In the genomic region with DNA sequence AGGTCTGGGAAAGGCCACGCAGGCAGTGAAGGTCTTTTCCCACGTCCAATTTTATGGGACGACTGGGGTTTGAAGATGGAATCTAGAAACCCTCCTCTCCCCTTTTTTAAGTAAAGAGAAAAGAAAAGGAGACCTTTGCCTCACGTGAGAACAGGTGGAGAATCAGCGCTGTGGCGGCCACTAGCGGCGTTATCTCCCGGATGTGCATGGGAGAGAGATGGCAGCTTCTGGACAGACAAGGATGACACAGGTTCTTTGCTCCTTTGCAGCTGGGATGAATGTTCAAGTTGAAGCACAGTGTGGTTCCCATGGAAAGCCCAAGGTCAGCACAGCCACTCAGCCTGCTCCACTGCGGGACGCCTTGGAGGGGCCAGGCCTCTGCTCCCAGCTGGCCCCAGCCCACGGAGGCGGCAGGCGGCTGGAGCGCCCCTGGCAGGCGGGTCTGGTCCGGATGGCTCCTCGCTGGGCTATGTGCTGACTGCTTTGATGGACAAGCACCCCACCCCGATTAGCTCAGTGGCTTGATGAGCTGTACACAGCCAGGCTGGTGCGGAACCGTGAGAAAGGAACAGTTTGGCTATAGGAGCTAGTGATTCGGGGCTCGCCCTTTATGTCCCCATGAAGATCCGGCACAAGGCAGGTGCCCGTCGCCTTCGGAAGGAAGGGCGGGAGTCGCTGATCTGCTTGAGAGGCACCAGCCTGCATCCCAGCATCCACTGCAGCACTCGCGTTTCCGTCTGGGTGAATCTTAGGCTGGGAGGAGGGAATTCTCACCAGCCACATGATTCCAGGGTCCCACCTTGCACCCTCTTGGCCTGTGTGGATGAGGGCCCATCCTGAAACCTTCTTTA, we compare ENCODE assay signal across 25 cellular contexts.
DNase-seq lines count a peak whose midpoint lies in the region; ATAC-seq and TF ChIP-seq lines count a peak whose summit lies in the region.
"Had no signal": no experiment of that assay in that cellular context is flagged by ENCODE, and none has a peak within 500 bp of the region (broad histone marks: within the 10 kb centered on the region; RNA-seq: fewer than 3 reads in every experiment).

No MANE protein-coding gene starts in this region.

- no peaks in the 10 kb centered on the region for H3K36me3 ChIP-seq in KOPT-K1 (ENCODE audit: insufficient read depth, low read length)
- H3K36me3 ChIP-seq: breast epithelium had no signal

- ATAC-seq in HG03439 (IDR thresholded peaks at IDR 0.05; ENCODE audit: unreplicated experiment), result no peak
- ATAC-seq in HG02981 (IDR thresholded peaks at IDR 0.05; ENCODE audit: unreplicated experiment), result no peak
- ATAC-seq: activated T-cell treated with anti-CD3 and anti-CD28 coated beads, Interleukin-2, amount 50 U/mL, for 72 hours; HCT116; left lobe of liver; psoas muscle had no signal

- no peaks in the 10 kb centered on the region for H3K9me3 ChIP-seq in KOPT-K1 (ENCODE audit: insufficient read depth, low read length, poor library complexity, severe bottlenecking)
- H3K9me3 ChIP-seq: adrenal gland, breast epithelium, psoas muscle, tibial artery had no signal

- DNase-seq in NCI-H82 (lab: John Stamatoyannopoulos, UW) (peak; percentile 4), NCI-H82 treated with DMSO at 0.1 percent for 48 hours (lab: John Stamatoyannopoulos, UW; ENCODE audit: unreplicated experiment) (no peak), cerebellar cortex (ENCODE audit: low spot score) (peak; percentile 78), retina (peak; percentile 33), coronary artery (ENCODE audit: low spot score) (no peak)
- DNase-seq: activated CD4-positive, alpha-beta T cell treated with anti-CD3 and anti-CD28 coated beads, Interleukin-2, amount 50 U/mL, for 1 hour; activated naive CD4-positive, alpha-beta T cell treated with Interleukin-2 at 50 U/mL for 16 hours; activated T-cell treated with anti-CD3 and anti-CD28 coated beads, Interleukin-2, amount 50 U/mL, for 72 hours; adrenal gland; CD8-positive, alpha-beta memory T cell; dermis blood vessel endothelial cell; DMS 273 treated with DMSO at 0.1 percent for 48 hours; hippocampal formation; Kasumi-1; NCI-H146; NCI-H2107; NCI-H446; psoas muscle; tibial artery had no signal

- H3K27ac ChIP-seq in KOPT-K1 (ENCODE audit: low read depth, low read length, poor library complexity, severe bottlenecking) (peak overlapping the region; percentile 98), coronary artery (no peak overlapping the region)
- H3K27ac ChIP-seq: breast epithelium, psoas muscle, tibial artery had no signal

- TF ChIP-seq CTCF in coronary artery (IDR thresholded peaks at IDR 0.05), result no peak

- H3K4me3 ChIP-seq in coronary artery, result no peak overlapping the region
- H3K4me3 ChIP-seq: adrenal gland, breast epithelium, psoas muscle, tibial artery had no signal

Comparison
In these comparisons a context has a peak if more than half of its experiments do, and no peak if none do; other contexts are left out.
1. DNase-seq: peak in NCI-H82 (single experiment), cerebellar cortex (single experiment) and retina (single experiment); none in NCI-H82 treated with DMSO at 0.1 percent for 48 hours (single experiment) and coronary artery (single experiment).